In the genomic region with DNA sequence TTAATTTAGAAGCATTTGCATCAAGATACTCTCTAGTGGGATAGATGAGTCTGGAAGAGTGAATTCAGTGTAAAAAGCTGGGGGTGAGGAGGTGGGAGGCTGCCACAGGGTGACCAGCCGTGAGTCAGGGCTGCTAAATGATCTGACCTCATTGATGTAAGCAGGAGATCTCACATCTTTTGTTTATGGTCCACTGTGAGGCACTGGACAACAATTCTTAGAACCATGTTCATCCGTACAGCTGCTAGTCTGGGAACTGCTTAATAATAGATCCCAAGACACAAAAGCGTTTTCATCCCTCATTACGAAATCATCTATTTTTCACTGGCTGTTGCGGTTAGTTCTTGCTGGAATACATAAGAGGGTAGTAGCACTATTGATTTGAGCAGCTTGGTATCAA, we compare ENCODE assay signal across 9 cellular contexts. TPM values are rescaled to one million over a fixed set of nuclear protein-coding genes. Genes with fewer than 3 reads are reported as not detected.
DNase-seq lines count a peak whose midpoint lies in the region; ATAC-seq, FAIRE-seq and TF ChIP-seq lines count a peak whose summit lies in the region.
"Had no signal": no experiment of that assay in that cellular context is flagged by ENCODE, and none has a peak within 500 bp of the region (broad histone marks: within the 10 kb centered on the region; RNA-seq: fewer than 3 reads in every experiment).

No MANE protein-coding gene starts in this region.

- FAIRE-seq in K562 (lab: Jason Lieb, UNC) (no peak), keratinocyte (lab: Jason Lieb, UNC) (peak; percentile 9)

- no peak for TF ChIP-seq EP300 in K562 (IDR thresholded peaks at IDR 0.05; ENCODE audit: low read length)

- WGBS in K562 (ENCODE audit: insufficient coverage, low coverage, missing lambda C conversion rate), result 85% methylated on average over 5 of the region's 5 CpGs

- H3K27me3 ChIP-seq in K562 (ENCODE audit: control insufficient read depth in 2 of 2, insufficient read depth in 2 of 2, low read length in 2 of 2), result no peaks in the 10 kb centered on the region
- H3K27me3 ChIP-seq in keratinocyte (ENCODE audit: control insufficient read depth, extremely low read depth, insufficient read depth, low read length), result no peaks in the 10 kb centered on the region

- CTCF ChIA-PET in K562 (lab: Yijun Ruan, JAX; ENCODE audit: low intra/inter-chr PET ratio), result no interaction called here
- CTCF ChIA-PET in OCI-LY7 (lab: Charles Lee; ENCODE audit: unreplicated experiment), result no interaction called here

- no peak for TF ChIP-seq POLR2A in K562 (conservative IDR thresholded peaks at IDR 0.05)

- H3K9me3 ChIP-seq in K562 (replicated peaks; ENCODE audit: control insufficient read depth, insufficient read depth, low read depth, low read length), result no peaks in the 10 kb centered on the region
- no peaks in the 10 kb centered on the region for H3K9me3 ChIP-seq in keratinocyte (ENCODE audit: control insufficient read depth, low read depth, low read length)
- H3K9me3 ChIP-seq in OCI-LY7 (ENCODE audit: low read length), result no peaks in the 10 kb centered on the region

- dilution Hi-C loops in keratinocyte (cut with MboI; ENCODE audit: extremely low pct_ligation_motif_present, low sequenced_read_pairs), result no loop called here

- H3K4me2 ChIP-seq in K562 (ENCODE audit: insufficient read depth, low read length), result no peak overlapping the region
- H3K4me2 ChIP-seq in keratinocyte (ENCODE audit: control insufficient read depth, extremely low read depth, insufficient read depth, low read depth, low read length), result no peak overlapping the region
- H3K4me2 ChIP-seq in OCI-LY7 (ENCODE audit: low read length), result no peak overlapping the region

- H2AFZ ChIP-seq in K562 (ENCODE audit: low read depth, low read length) (no peak overlapping the region), keratinocyte (ENCODE audit: control insufficient read depth, low read length) (no peak overlapping the region), OCI-LY7 (ENCODE audit: low read length) (no peak overlapping the region)

- TF ChIP-seq RAD21 in K562 (CRISPR knock-in tag; conservative IDR thresholded peaks at IDR 0.05 in 1 of 2, IDR thresholded peaks at IDR 0.05 in 1 of 2), result no peak

- peaks cover 96% of the 10 kb centered on the region for H3K79me2 ChIP-seq in K562 (ENCODE audit: control insufficient read depth, insufficient read depth, low read length)
- peaks cover 93% of the 10 kb centered on the region for H3K79me2 ChIP-seq in keratinocyte (ENCODE audit: control insufficient read depth, insufficient read depth, low read length)
- no peaks in the 10 kb centered on the region for H3K79me2 ChIP-seq in OCI-LY7 (ENCODE audit: insufficient read depth, low read depth, low read length)

- no peaks in the 10 kb centered on the region for H3K27me3 Mint-ChIP-seq in stimulated activated naive CD8-positive, alpha-beta T cell treated with anti-CD3 and anti-CD28 coated beads, Interleukin-15, Interleukin-2, amounts not matched to agents 100 ng/mL and 50 ng/mL, for 24 hours

- TF ChIP-seq CTCF in K562 (IDR thresholded peaks at IDR 0.05 in 2 of 3, conservative IDR thresholded peaks at IDR 0.05 in 1 of 3; ENCODE audit: insufficient read depth in 2 of 3, low read depth in 1 of 3, low read length in 3 of 3) (no peak), keratinocyte (optimal IDR thresholded peaks at IDR 0.05 in 1 of 3, IDR thresholded peaks at IDR 0.05 in 1 of 3, conservative IDR thresholded peaks at IDR 0.05 in 1 of 3; ENCODE audit: extremely low read depth in 1 of 3, insufficient read depth in 2 of 3, low read length in 3 of 3) (no peak), OCI-LY7 (conservative IDR thresholded peaks at IDR 0.05; ENCODE audit: low read length) (no peak)

- H3K4me1 Mint-ChIP-seq in stimulated activated naive CD8-positive, alpha-beta T cell treated with anti-CD3 and anti-CD28 coated beads, Interleukin-15, Interleukin-2, amounts not matched to agents 100 ng/mL and 50 ng/mL, for 24 hours (ENCODE audit: low read depth), result peaks cover 74% of the 10 kb centered on the region

- in situ Hi-C loops in K562 (cut with MboI), result loop anchor here (5.0 kb wide), 1 partner anchor 54 kb away; no protein-coding TSS in a partner anchor

- intact Hi-C loops in K562 (cut with micrococcal nuclease), result loop anchor here (5.0 kb wide), 1 partner anchor 49 kb away; no protein-coding TSS in a partner anchor
- intact Hi-C loops in OCI-LY7 (cut with micrococcal nuclease; ENCODE audit: unreplicated experiment), result no loop called here

- no peaks in the 10 kb centered on the region for H3K9me1 ChIP-seq in K562 (ENCODE audit: control insufficient read depth, insufficient read depth, low read length)
- H3K9me1 ChIP-seq in keratinocyte (ENCODE audit: control insufficient read depth, extremely low read depth, insufficient read depth, low read length), result peaks cover 10% of the 10 kb centered on the region

- H4K20me1 ChIP-seq in K562 (replicated peaks; ENCODE audit: control insufficient read depth, insufficient read depth, low read length), result peaks cover 10% of the 10 kb centered on the region; the same call in 1 of the 2 replicates
- peaks cover 36% of the 10 kb centered on the region for H4K20me1 ChIP-seq in keratinocyte (ENCODE audit: control insufficient read depth, extremely low read depth, insufficient read depth, low read length)
- H4K20me1 ChIP-seq in OCI-LY7 (ENCODE audit: insufficient read depth, low read length), result no peaks in the 10 kb centered on the region

- no peak overlapping the region for H3K27ac ChIP-seq in K562 (ENCODE audit: extremely low read depth, low read depth, low read length)
- no peak overlapping the region for H3K27ac ChIP-seq in keratinocyte (ENCODE audit: control insufficient read depth, insufficient read depth, low read length)
- no peak overlapping the region for H3K27ac ChIP-seq in OCI-LY7 (ENCODE audit: low read depth, low read length, poor library complexity, severe bottlenecking)

- H3K9ac ChIP-seq in K562 (ENCODE audit: insufficient read depth in 1 of 2, low read depth in 2 of 2, low read length in 2 of 2) (no peak overlapping the region; a peak in 1 of 4 replicates), keratinocyte (ENCODE audit: control insufficient read depth, extremely low read depth, insufficient read depth, low read length) (no peak overlapping the region)

- peaks cover 17% of the 10 kb centered on the region for H3K36me3 Mint-ChIP-seq in stimulated activated naive CD8-positive, alpha-beta T cell treated with anti-CD3 and anti-CD28 coated beads, Interleukin-15, Interleukin-2, amounts not matched to agents 100 ng/mL and 50 ng/mL, for 24 hours (ENCODE audit: low read depth)

- H3K9me3 Mint-ChIP-seq in stimulated activated naive CD8-positive, alpha-beta T cell treated with anti-CD3 and anti-CD28 coated beads, Interleukin-15, Interleukin-2, amounts not matched to agents 100 ng/mL and 50 ng/mL, for 24 hours, result no peaks in the 10 kb centered on the region

- H3K36me3 ChIP-seq in K562 (ENCODE audit: control insufficient read depth, insufficient read depth, low read length) (peaks cover 67% of the 10 kb centered on the region), keratinocyte (ENCODE audit: control insufficient read depth in 2 of 2, extremely low read depth in 1 of 2, insufficient read depth in 2 of 2, low read length in 2 of 2) (peaks cover 8 to 44% of the 10 kb centered on the region in 2 experiments), OCI-LY7 (ENCODE audit: insufficient read depth, low read length) (no peaks in the 10 kb centered on the region)

- peak overlapping the region; percentile 14 for H3K4me3 Mint-ChIP-seq in stimulated activated naive CD8-positive, alpha-beta T cell treated with anti-CD3 and anti-CD28 coated beads, Interleukin-15, Interleukin-2, amounts not matched to agents 100 ng/mL and 50 ng/mL, for 24 hours

- no TSS peak for BruUV-seq in K562 (replicated peaks; lab: Mats Ljungman, UMichigan)
- no TSS peak for BruUV-seq in OCI-LY7 (replicated peaks; lab: Mats Ljungman, UMichigan)

- peak overlapping the region; percentile 39 for H3K27ac Mint-ChIP-seq in stimulated activated naive CD8-positive, alpha-beta T cell treated with anti-CD3 and anti-CD28 coated beads, Interleukin-15, Interleukin-2, amounts not matched to agents 100 ng/mL and 50 ng/mL, for 24 hours

- H3K4me1 ChIP-seq in K562 (replicated peaks in 1 of 2; ENCODE audit: control insufficient read depth in 2 of 2, insufficient read depth in 2 of 2, low read length in 2 of 2) (peaks cover 15 to 25% of the 10 kb centered on the region in 2 experiments), keratinocyte (ENCODE audit: control insufficient read depth, extremely low read depth, insufficient read depth, low read length) (peaks cover 39% of the 10 kb centered on the region), OCI-LY7 (ENCODE audit: insufficient read depth, low read length, poor library complexity, severe bottlenecking) (no peaks in the 10 kb centered on the region)

- H3K4me3 ChIP-seq in K562 (no peak overlapping the region), keratinocyte (ENCODE audit: control insufficient read depth in 2 of 3, extremely low read depth in 1 of 3, insufficient read depth in 2 of 3, low read depth in 1 of 3, low read length in 3 of 3) (no peak overlapping the region), OCI-LY7 (ENCODE audit: low read depth, low read length, poor library complexity, severe bottlenecking) (no peak overlapping the region)

- POLR2A ChIA-PET in K562 (lab: Yijun Ruan, JAX), result no interaction called here
- POLR2A ChIA-PET in OCI-LY7 (lab: Charles Lee), result interaction anchor here (0.7 kb wide), 1 partner anchor 1822 kb away, joined by 3 read pairs; no protein-coding TSS in a partner anchor

- no peaks in the 10 kb centered on the region for H3K9me2 ChIP-seq in OCI-LY7 (ENCODE audit: insufficient read depth, low read length)

- ATAC-seq in K562, result no peak
- no peak for ATAC-seq in HG03159 (IDR thresholded peaks at IDR 0.05; ENCODE audit: unreplicated experiment)

- DNase-seq in GM04504 (ENCODE audit: low read depth) (peak; percentile 62), K562 (ENCODE audit: extremely low read depth in 1 of 4, low spot score in 3 of 4) (no peak), keratinocyte (ENCODE audit: low read depth, low spot score) (no peak), OCI-LY7 (ENCODE audit: low spot score) (no peak), NCI-H2227 treated with DMSO at 0.1 percent for 48 hours (lab: John Stamatoyannopoulos, UW) (no peak), NCI-H2029 (lab: John Stamatoyannopoulos, UW) (no peak)
- DNase-seq: activated CD4-positive, alpha-beta T cell treated with anti-CD3 and anti-CD28 coated beads for 48 hours had no signal

RNA-seq across cellular contexts. Expression of gene KLF3, which starts 14.1 kb away (rescaled TPM):
- total RNA-seq in K562 (2011; cell fraction: chromatin; rRNA removed; ENCODE audit: low replicate concordance), result 43.5 and 71.2 TPM in 2 replicates
- total RNA-seq in K562 (2011; cell fraction: nucleolus; rRNA removed), result 24.8 and 33.7 TPM in 2 replicates
- total RNA-seq in K562 (2011; cell fraction: nucleoplasm; rRNA removed), result 60.1 and 82.7 TPM in 2 replicates
- 17.3 and 18.7 TPM in 2 replicates for total RNA-seq in K562 (2014; rRNA removed)
- total RNA-seq in K562 (2014; rRNA removed; fragmentation: Illumina TruSeq; extraction: Trizol), result 21.7 and 24.7 TPM in 2 replicates
- 16.4 and 16.5 TPM in 2 replicates for total RNA-seq in K562 (2015; rRNA removed; fragmentation: Illumina TruSeq; extraction: Trizol)
- total RNA-seq in K562 (2021), result 42.0 and 47.2 TPM in 2 replicates
- polyA plus RNA-seq in K562 (2011; rRNA removed), result 19.5 and 20.3 TPM in 2 replicates
- polyA plus RNA-seq in K562 (2011; cell fraction: cytosol; rRNA removed), result 13.0 and 14.9 TPM in 2 replicates
- 28.1 and 33.0 TPM in 2 replicates for polyA plus RNA-seq in K562 (2011; cell fraction: nucleus; rRNA removed)
- polyA plus RNA-seq in K562 (2012), result 19.1 and 20.1 TPM in 2 replicates
- 34.7 and 35.4 TPM in 2 replicates for polyA plus RNA-seq in K562 (2014; fragmentation: Illumina TruSeq; extraction: Trizol)
- polyA plus RNA-seq in K562 (2014; fragmentation: Nextera tagmentation; extraction: Ambion mirVana), result 10 to 100 TPM in 1 of 2 experiments, 1 to 10 TPM in 1; 9.9 to 16.8 TPM
- polyA plus RNA-seq in K562 (2014; rRNA removed), result 18.1 and 20.2 TPM in 2 replicates
- polyA minus RNA-seq in K562 (2011; rRNA and poly(A)+ RNA removed), result 45.2 and 57.9 TPM in 2 replicates
- polyA minus RNA-seq in K562 (2011; cell fraction: cytosol; rRNA and poly(A)+ RNA removed), result 19.7 and 24.9 TPM in 2 replicates
- polyA minus RNA-seq in K562 (2011; cell fraction: nucleus; rRNA and poly(A)+ RNA removed), result 53.9 and 76.0 TPM in 2 replicates
- polyA plus RNA-seq in keratinocyte, result 22.2 to 39.9 TPM (median 25.5 TPM) in 3 replicates
- 48.0 TPM for polyA plus RNA-seq in keratinocyte (2011; ENCODE audit: low read depth)
- polyA plus RNA-seq in keratinocyte (2011; cell fraction: cytosol; rRNA removed), result 17.6 and 30.3 TPM in 2 replicates
- 43.3 and 53.0 TPM in 2 replicates for polyA plus RNA-seq in keratinocyte (2011; cell fraction: nucleus; rRNA removed)
- polyA plus RNA-seq in keratinocyte (2012; ENCODE audit: low replicate concordance), result 19.9 and 73.1 TPM in 2 replicates
- polyA minus RNA-seq in keratinocyte, result 21.6 to 85.9 TPM (median 61.8 TPM) in 3 replicates
- polyA minus RNA-seq in keratinocyte (2011; cell fraction: cytosol; rRNA and poly(A)+ RNA removed), result 24.0 TPM
- polyA minus RNA-seq in keratinocyte (2011; cell fraction: nucleus; rRNA and poly(A)+ RNA removed), result 65.7 and 106 TPM in 2 replicates
- 0.09 TPM in 1 of 2 replicates, not detected in the other for total RNA-seq in OCI-LY7 (2014; rRNA removed; shearing (Covaris generic))
- 0.23 TPM in 1 of 2 replicates, not detected in the other for total RNA-seq in OCI-LY7 (2022)

Comparison
In these comparisons a context has a peak if more than half of its experiments do, and no peak if none do; other contexts are left out.
1. RNA of gene KLF3, which starts 14.1 kb away (total RNA-seq): 16.4 to 82.7 TPM in K562; 0.09 to 0.23 TPM in OCI-LY7; every median in the first group is over 10 times any median in the second.